Comparison of ENCODE assay signal across 1 cellular context in genomic region chr20:13211956-13212618, GRCh38.
TF ChIP-seq lines count a peak whose summit lies in the region.

No MANE protein-coding gene starts in this region.

TF ChIP-seq in A549, 52 proteins besides CTCF, POLR2A, EP300 and RAD21 (continued from another document):
- no peak for TF ChIP-seq REST (IDR thresholded peaks at IDR 0.05)
